In the genomic region with DNA sequence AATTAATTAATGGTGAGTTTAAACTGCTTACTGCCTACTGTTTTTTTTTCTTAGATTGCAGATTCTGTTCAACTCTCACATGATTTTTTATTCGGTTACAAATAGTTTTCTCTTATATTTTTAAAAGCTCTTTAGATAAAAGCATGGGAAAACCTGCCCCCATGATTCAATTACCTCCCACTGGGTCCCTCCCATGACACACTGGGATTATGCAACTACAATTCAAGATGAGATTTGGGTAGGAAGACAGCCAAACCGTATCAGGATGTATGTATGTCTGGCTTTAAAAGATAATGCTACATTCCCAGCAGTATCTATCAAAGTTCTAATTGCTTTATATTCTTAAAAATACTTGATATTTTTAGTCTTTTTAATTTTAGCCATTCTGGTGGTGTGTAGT, we compare ENCODE assay signal across 26 cellular contexts.
"Had no signal": no experiment of that assay in that cellular context is flagged by ENCODE, and none has a peak within 500 bp of the region (broad histone marks: within the 10 kb centered on the region; RNA-seq: fewer than 3 reads in every experiment).

No MANE protein-coding gene starts in this region.

- DNase-seq: colonic mucosa; effector CD8-positive, alpha-beta T cell; endodermal cell; foreskin melanocyte; heart left ventricle; kidney; left cardiac atrium; left lung; mammary epithelial cell; naive thymus-derived CD8-positive, alpha-beta T cell; nephron progenitor cell; posterior cingulate gyrus; right lobe of liver; small intestine; stimulated activated CD4-positive, alpha-beta T cell treated with anti-CD3 and anti-CD28 coated beads, Interleukin-15, amount 100 ng/mL, for 24 hours; stimulated activated CD4-positive, alpha-beta T cell treated with anti-CD3 and anti-CD28 coated beads, Interleukin-2, amount 100 ng/mL, for 48 hours; stimulated activated naive B cell treated with anti-CD40 and anti-IgM and Interleukin-4, amounts not matched to agents 10 μg/mL and 1 μg/mL and 100 μg/mL, for 72 hours; transverse colon; upper lobe of right lung; uterus had no signal

- ATAC-seq: esophagus mucosa; heart left ventricle; left cardiac atrium; left lung; naive thymus-derived CD8-positive, alpha-beta T cell; right lobe of liver; stimulated activated naive B cell treated with anti-CD40 and anti-IgM and Interleukin-4, amounts not matched to agents 10 μg/mL and 1 μg/mL and 100 μg/mL, for 72 hours; upper lobe of right lung had no signal

- H3K9me3 ChIP-seq: colonic mucosa, right lobe of liver, suprapubic skin, transverse colon, upper lobe of right lung, uterus had no signal

- H3K27ac Mint-ChIP-seq: dendritic cell treated with granulocyte-macrophage colony-stimulating factor and Interleukin-4, amounts not matched to agents 40 ng/mL and 50 ng/mL, for 4 days; endodermal cell; naive thymus-derived CD8-positive, alpha-beta T cell; nephron progenitor cell; stimulated activated naive B cell treated with anti-CD40 and anti-IgM and Interleukin-4, amounts not matched to agents 10 μg/mL and 1 μg/mL and 100 μg/mL, for 72 hours; stimulated activated naive CD8-positive, alpha-beta T cell treated with anti-CD3 and anti-CD28 coated beads, Interleukin-15, Interleukin-2, amounts not matched to agents 100 ng/mL and 50 ng/mL, for 24 hours had no signal

- H3K9me3 Mint-ChIP-seq: endodermal cell; nephron progenitor cell; stimulated activated naive CD8-positive, alpha-beta T cell treated with anti-CD3 and anti-CD28 coated beads, Interleukin-15, Interleukin-2, amounts not matched to agents 100 ng/mL and 50 ng/mL, for 24 hours had no signal

- H2AFZ ChIP-seq: hepatocyte had no signal

- H3K36me3 ChIP-seq: colonic mucosa, right lobe of liver, upper lobe of right lung had no signal

- H3K4me2 ChIP-seq: hepatocyte had no signal

- H3K4me1 ChIP-seq: colonic mucosa, heart left ventricle, left lung, right lobe of liver, suprapubic skin, upper lobe of right lung, uterus had no signal

- H3K27ac ChIP-seq: colonic mucosa, epithelial cell of prostate, heart left ventricle, hepatocyte, left lung, right lobe of liver, suprapubic skin, transverse colon, upper lobe of right lung, uterus had no signal

- H3K27me3 ChIP-seq: colonic mucosa, heart left ventricle, hepatocyte, left lung, right lobe of liver, suprapubic skin, transverse colon, upper lobe of right lung, uterus had no signal

- H3K79me2 ChIP-seq: hepatocyte had no signal

- H3K4me3 ChIP-seq: colonic mucosa, heart left ventricle, hepatocyte, left lung, right lobe of liver, suprapubic skin, transverse colon, upper lobe of right lung, uterus had no signal
